Comparison of ENCODE assay signal across 20 cellular contexts in the genomic region with DNA sequence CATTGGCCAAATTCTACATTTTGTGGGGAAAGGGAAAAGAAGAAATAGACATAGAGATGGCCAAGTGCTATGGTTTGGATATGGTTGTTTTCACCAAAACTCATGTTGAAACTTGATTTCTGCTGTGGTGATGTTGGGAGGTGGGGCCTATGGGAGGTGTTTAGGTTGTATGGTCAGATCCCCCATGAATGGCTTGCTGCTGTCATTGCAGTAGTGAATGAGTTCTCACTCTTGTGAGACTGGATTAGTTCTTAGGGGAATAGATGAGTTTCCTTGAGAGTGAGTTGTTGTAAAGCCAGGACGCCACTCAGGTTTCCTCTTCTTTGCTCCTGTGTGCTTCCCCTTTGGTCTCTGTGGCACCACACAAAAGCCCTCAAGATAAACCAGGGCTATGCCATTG.
"Had no signal": no experiment of that assay in that cellular context is flagged by ENCODE, and none has a peak within 500 bp of the region (broad histone marks: within the 10 kb centered on the region; RNA-seq: fewer than 3 reads in every experiment).

No MANE protein-coding gene starts in this region.

- H3K4me3 Mint-ChIP-seq: naive thymus-derived CD8-positive, alpha-beta T cell; type B pancreatic cell had no signal

- FAIRE-seq: frontal cortex, small intestine, urothelium cell line had no signal

- H3K27me3 ChIP-seq: heart left ventricle, ovary, suprapubic skin, thyroid gland had no signal

- H3K36me3 ChIP-seq: heart left ventricle, ovary, suprapubic skin, thyroid gland had no signal

- H3K36me3 Mint-ChIP-seq: naive thymus-derived CD8-positive, alpha-beta T cell; type B pancreatic cell had no signal

- DNase-seq: effector CD4-positive, alpha-beta T cell; heart left ventricle; hypothalamus; islet precursor cell; mammary epithelial cell; mucosa of descending colon; naive thymus-derived CD8-positive, alpha-beta T cell; nucleus accumbens; ovary; right cardiac atrium; small intestine; stimulated activated CD4-positive, alpha-beta T cell treated with anti-CD3 and anti-CD28 coated beads, Interleukin-2, amount 100 ng/mL, for 48 hours; stimulated activated naive CD8-positive, alpha-beta T cell treated with anti-CD3 and anti-CD28 coated beads, Interleukin-15, Interleukin-2, amounts not matched to agents 100 U/mL and 50 U/mL, for 24 hours; thyroid gland had no signal

- H3K27ac Mint-ChIP-seq: naive thymus-derived CD8-positive, alpha-beta T cell; type B pancreatic cell had no signal

- H3K27ac ChIP-seq: coronary artery, heart left ventricle, ovary, suprapubic skin, thyroid gland had no signal

- ATAC-seq: heart left ventricle; left lobe of liver; mucosa of descending colon; naive thymus-derived CD8-positive, alpha-beta T cell; right cardiac atrium; stimulated activated naive CD8-positive, alpha-beta T cell treated with anti-CD3 and anti-CD28 coated beads, Interleukin-15, Interleukin-2, amounts not matched to agents 100 U/mL and 50 U/mL, for 24 hours had no signal

- H3K4me1 ChIP-seq: thyroid gland had no signal

- H3K9me3 ChIP-seq: heart left ventricle, mucosa of descending colon, ovary, suprapubic skin, thyroid gland had no signal

- H3K4me1 Mint-ChIP-seq: naive thymus-derived CD8-positive, alpha-beta T cell had no signal

- H3K4me3 ChIP-seq: coronary artery, heart left ventricle, mucosa of descending colon, ovary, suprapubic skin, thyroid gland had no signal
